In the genomic region with DNA sequence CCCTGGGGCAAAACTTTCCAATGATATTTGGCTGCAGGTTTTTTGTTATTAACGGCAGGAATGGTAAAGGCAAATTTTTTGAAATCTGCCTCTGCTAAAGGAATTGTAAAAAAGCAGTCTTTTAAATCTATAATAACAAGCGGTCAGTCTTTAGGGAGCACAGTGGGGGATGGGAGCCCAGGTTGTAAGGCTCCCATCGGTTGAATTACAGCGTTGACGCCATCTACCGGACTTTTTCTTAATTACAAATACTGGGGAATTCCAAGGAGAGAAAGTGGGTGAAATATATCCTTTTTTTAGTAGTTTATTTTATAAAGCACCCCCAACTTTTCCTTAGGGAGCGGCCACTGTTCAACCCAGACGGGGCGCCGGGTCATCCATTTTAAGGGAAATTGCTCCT, we compare ENCODE assay signal across 2 cellular contexts. TPM values are rescaled to one million over a fixed set of nuclear protein-coding genes. Genes with fewer than 3 reads are reported as not detected.
"Had no signal": no experiment of that assay in that cellular context is flagged by ENCODE, and none has a peak within 500 bp of the region (broad histone marks: within the 10 kb centered on the region; RNA-seq: fewer than 3 reads in every experiment).

No MANE protein-coding gene starts in this region.

RNA-seq across cellular contexts. Expression of a gene that starts 7.5 kb away (rescaled TPM):
- total RNA-seq: HT1080 had no signal

RNA-seq across cellular contexts. Expression of a gene that starts 25.2 kb away (rescaled TPM):
- polyA plus RNA-seq: IgD-negative memory B cell had no signal
